Comparison of ENCODE assay signal across 10 cellular contexts in genomic region chr1:150627821-150628410, GRCh38. TPM values are rescaled to one million over a fixed set of nuclear protein-coding genes. Genes with fewer than 3 reads are reported as not detected.
DNase-seq lines count a peak whose midpoint lies in the region; ATAC-seq and TF ChIP-seq lines count a peak whose summit lies in the region.
"Had no signal": no experiment of that assay in that cellular context is flagged by ENCODE, and none has a peak within 500 bp of the region (broad histone marks: within the 10 kb centered on the region; RNA-seq: fewer than 3 reads in every experiment).

No MANE protein-coding gene starts in this region.

- H3K27ac Mint-ChIP-seq in mesothelial cell of epicardium, result peak overlapping the region; percentile 41
- H3K27ac Mint-ChIP-seq in stimulated activated naive CD8-positive, alpha-beta T cell treated with anti-CD3 and anti-CD28 coated beads, Interleukin-15, amount 100 ng/mL, for 72 hours, result peak overlapping the region in 1 of 2 donors; percentile 91
- H3K27ac Mint-ChIP-seq: activated CD8-positive, alpha-beta memory T cell treated with anti-CD3 and anti-CD28 coated beads, Interleukin-2, amount 10 ng/mL, durations not matched to agents 7 days and 5 days had no signal

- no peak for DNase-seq in cardiac fibroblast (ENCODE audit: low read depth in 2 of 2)
- DNase-seq in mesothelial cell of epicardium (ENCODE audit: low spot score in 2 of 2, unreplicated experiment in 2 of 2), result no peak
- DNase-seq in central memory CD4-positive, alpha-beta T cell, result no peak
- no peak for DNase-seq in stimulated activated naive CD8-positive, alpha-beta T cell treated with anti-CD3 and anti-CD28 coated beads, Interleukin-15, amount 100 ng/mL, for 72 hours
- no peak for DNase-seq in hypothalamus (lab: John Stamatoyannopoulos, UW)
- DNase-seq: activated CD8-positive, alpha-beta memory T cell treated with anti-CD3 and anti-CD28 coated beads, Interleukin-2, amount 10 ng/mL, durations not matched to agents 7 days and 5 days; NCI-H2029 treated with DMSO at 0.1 percent for 48 hours had no signal

- no peak for TF ChIP-seq CTCF in HEK293 (tag by site-specific recombination; IDR thresholded peaks at IDR 0.05)
- TF ChIP-seq CTCF in cardiac fibroblast (IDR thresholded peaks at IDR 0.05; ENCODE audit: low read depth, low read length), result no peak
- TF ChIP-seq CTCF in mesothelial cell of epicardium (IDR thresholded peaks at IDR 0.05; ENCODE audit: unreplicated experiment), result no peak

- peak overlapping the region; percentile 80; the same call in 1 of the 2 replicates for H3K27ac ChIP-seq in ACC112 (ENCODE audit: low read depth, low read length)
- H3K27ac ChIP-seq in HEK293 (ENCODE audit: extremely low read depth, low read depth, low read length), result no peak overlapping the region

- H3K36me3 Mint-ChIP-seq in mesothelial cell of epicardium, result peaks cover 30% of the 10 kb centered on the region

- H3K4me1 ChIP-seq in ACC112 (ENCODE audit: control insufficient read depth, insufficient read depth, low read length, unreplicated experiment), result peaks cover 20% of the 10 kb centered on the region
- H3K4me1 ChIP-seq in HEK293 (ENCODE audit: control insufficient read depth, insufficient read depth, low read length), result no peaks in the 10 kb centered on the region

- CTCF ChIA-PET in HEK293 (lab: Yijun Ruan, JAX), result interaction anchor here (0.8 to 1.8 kb wide), 4 partner anchors 8 to 294 kb away, joined by 3 to 10 read pairs (median 6); no protein-coding TSS in a partner anchor

- POLR2A ChIA-PET in HEK293 (lab: Yijun Ruan, JAX), result interaction anchor here (0.5 to 3.0 kb wide), 4 partner anchors 8 to 277 kb away, joined by 3 to 33 read pairs (median 6); partner anchors contain the start of gene MCL1

- peaks cover 9% of the 10 kb centered on the region for H3K4me1 Mint-ChIP-seq in mesothelial cell of epicardium
- H3K4me1 Mint-ChIP-seq in stimulated activated naive CD8-positive, alpha-beta T cell treated with anti-CD3 and anti-CD28 coated beads, Interleukin-15, amount 100 ng/mL, for 72 hours, result peaks cover 39% of the 10 kb centered on the region

- no peaks in the 10 kb centered on the region for H3K9me3 Mint-ChIP-seq in mesothelial cell of epicardium
- no peaks in the 10 kb centered on the region for H3K9me3 Mint-ChIP-seq in stimulated activated naive CD8-positive, alpha-beta T cell treated with anti-CD3 and anti-CD28 coated beads, Interleukin-15, amount 100 ng/mL, for 72 hours

- no peak overlapping the region for H3K4me3 Mint-ChIP-seq in mesothelial cell of epicardium
- H3K4me3 Mint-ChIP-seq in stimulated activated naive CD8-positive, alpha-beta T cell treated with anti-CD3 and anti-CD28 coated beads, Interleukin-15, amount 100 ng/mL, for 72 hours, result peak overlapping the region in 1 of 2 donors; percentile 16
- H3K4me3 Mint-ChIP-seq: activated CD8-positive, alpha-beta memory T cell treated with anti-CD3 and anti-CD28 coated beads, Interleukin-2, amount 10 ng/mL, durations not matched to agents 7 days and 5 days had no signal

- H3K4me3 ChIP-seq in ACC112 (ENCODE audit: low read depth, low read length) (peak overlapping the region; percentile 85), HEK293 (ENCODE audit: low read depth, low read length) (peak overlapping the region; percentile 77), cardiac fibroblast (replicated peaks in 1 of 2; ENCODE audit: low read depth in 2 of 2, low read length in 2 of 2) (peak overlapping the region; percentile 62 to 74)

- H3K27me3 ChIP-seq in ACC112 (ENCODE audit: insufficient read depth, low read length), result no peaks in the 10 kb centered on the region

- no peaks in the 10 kb centered on the region for H3K9me3 ChIP-seq in HEK293 (ENCODE audit: control insufficient read depth, insufficient read depth, low read depth, low read length)

- H3K36me3 ChIP-seq in ACC112 (ENCODE audit: insufficient read depth, low read length), result peaks cover 13% of the 10 kb centered on the region
- H3K36me3 ChIP-seq in HEK293 (ENCODE audit: control insufficient read depth in 2 of 2, insufficient read depth in 1 of 2, low read length in 2 of 2), result peaks cover 7 to 48% of the 10 kb centered on the region in 2 experiments

- H2AFZ ChIP-seq in ACC112 (ENCODE audit: low read length, unreplicated experiment), result no peak overlapping the region

- no peaks in the 10 kb centered on the region for H3K27me3 Mint-ChIP-seq in mesothelial cell of epicardium (ENCODE audit: low read depth)
- no peaks in the 10 kb centered on the region for H3K27me3 Mint-ChIP-seq in stimulated activated naive CD8-positive, alpha-beta T cell treated with anti-CD3 and anti-CD28 coated beads, Interleukin-15, amount 100 ng/mL, for 72 hours
- H3K27me3 Mint-ChIP-seq: activated CD8-positive, alpha-beta memory T cell treated with anti-CD3 and anti-CD28 coated beads, Interleukin-2, amount 10 ng/mL, durations not matched to agents 7 days and 5 days had no signal

- ATAC-seq in stimulated activated naive CD8-positive, alpha-beta T cell treated with anti-CD3 and anti-CD28 coated beads, Interleukin-15, amount 100 ng/mL, for 72 hours, result no peak
- ATAC-seq in HG02885 (IDR thresholded peaks at IDR 0.05; ENCODE audit: poor library complexity, unreplicated experiment), result no peak
- ATAC-seq: activated CD8-positive, alpha-beta memory T cell treated with anti-CD3 and anti-CD28 coated beads, Interleukin-2, amount 10 ng/mL, durations not matched to agents 7 days and 5 days had no signal

- H3K79me2 ChIP-seq in ACC112 (ENCODE audit: control insufficient read depth, insufficient read depth, low read length, unreplicated experiment), result peaks cover 35% of the 10 kb centered on the region

TF ChIP-seq in HEK293, 187 proteins besides CTCF, POLR2A, EP300 and RAD21:
- TF ChIP-seq ZNF704 (tag by site-specific recombination; IDR thresholded peaks at IDR 0.05), result no peak
- peak; percentile 75 for TF ChIP-seq SCRT2 (tag by site-specific recombination; IDR thresholded peaks at IDR 0.05)
- no peak for TF ChIP-seq ZSCAN23 (tag by site-specific recombination; IDR thresholded peaks at IDR 0.05)

RNA-seq across cellular contexts. Expression of gene ENSA, which starts 1.5 kb away (rescaled TPM):
- total RNA-seq in mesothelial cell of epicardium, result 115 to 117 TPM (median 117 TPM) in 3 replicates

RNA-seq across cellular contexts. Expression of gene MCL1, which starts 48.5 kb away (rescaled TPM):
- 257 to 268 TPM (median 262 TPM) in 3 replicates for total RNA-seq in mesothelial cell of epicardium
